In the genomic region with DNA sequence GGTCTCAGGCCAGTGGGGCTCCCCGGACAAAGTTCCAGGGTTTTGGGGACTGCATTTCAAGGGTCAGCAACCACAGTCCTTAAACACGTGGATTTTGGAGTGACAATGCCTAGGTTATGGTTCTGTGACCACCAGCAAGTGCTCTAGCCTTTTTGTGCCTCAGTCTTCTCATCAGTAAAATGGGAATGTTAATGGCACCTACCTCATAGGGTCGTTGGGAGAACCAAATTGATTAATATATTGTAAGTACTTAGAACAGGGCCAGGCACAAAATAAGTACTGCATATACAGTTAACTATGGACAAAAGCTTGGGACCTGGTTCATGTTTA, we compare ENCODE assay signal across 2 cellular contexts.
TF ChIP-seq lines count a peak whose summit lies in the region.

No MANE protein-coding gene starts in this region.

TF ChIP-seq in SK-N-SH, 30 proteins besides CTCF, POLR2A, EP300 and RAD21:
- TF ChIP-seq FOXJ3 (CRISPR knock-in tag; IDR thresholded peaks at IDR 0.05) (no peak), TAF1 (IDR thresholded peaks at IDR 0.05; ENCODE audit: borderline replicate concordance, low read depth, low read length) (no peak), CHD2 (IDR thresholded peaks at IDR 0.05; ENCODE audit: low read length, partially characterized antibody) (no peak), MEF2A (IDR thresholded peaks at IDR 0.05; ENCODE audit: borderline replicate concordance, low read depth) (no peak), YY1 (IDR thresholded peaks at IDR 0.05; ENCODE audit: low read depth) (no peak), GABPA (IDR thresholded peaks at IDR 0.05; ENCODE audit: low read depth) (no peak), NFIC (IDR thresholded peaks at IDR 0.05; ENCODE audit: borderline replicate concordance) (no peak), RFX5 (IDR thresholded peaks at IDR 0.05; ENCODE audit: low read length) (no peak), RXRA (IDR thresholded peaks at IDR 0.05; ENCODE audit: borderline replicate concordance, low read depth) (no peak), SMC3 (IDR thresholded peaks at IDR 0.05; ENCODE audit: low read depth, low read length) (no peak), NRF1 (IDR thresholded peaks at IDR 0.05; ENCODE audit: low read depth, low read length) (no peak), POLR2AphosphoS5 (IDR thresholded peaks at IDR 0.05; ENCODE audit: low read depth, low read length) (no peak)
- TF ChIP-seq, protein P1, sequence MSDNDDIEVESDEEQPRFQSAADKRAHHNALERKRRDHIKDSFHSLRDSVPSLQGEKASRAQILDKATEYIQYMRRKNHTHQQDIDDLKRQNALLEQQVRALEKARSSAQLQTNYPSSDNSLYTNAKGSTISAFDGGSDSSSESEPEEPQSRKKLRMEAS (IDR thresholded peaks at IDR 0.05; ENCODE audit: low read depth), result no peak
- TF ChIP-seq, protein P2, sequence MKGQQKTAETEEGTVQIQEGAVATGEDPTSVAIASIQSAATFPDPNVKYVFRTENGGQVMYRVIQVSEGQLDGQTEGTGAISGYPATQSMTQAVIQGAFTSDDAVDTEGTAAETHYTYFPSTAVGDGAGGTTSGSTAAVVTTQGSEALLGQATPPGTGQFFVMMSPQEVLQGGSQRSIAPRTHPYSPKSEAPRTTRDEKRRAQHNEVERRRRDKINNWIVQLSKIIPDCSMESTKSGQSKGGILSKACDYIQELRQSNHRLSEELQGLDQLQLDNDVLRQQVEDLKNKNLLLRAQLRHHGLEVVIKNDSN (IDR thresholded peaks at IDR 0.05; ENCODE audit: borderline replicate concordance, low read depth), result no peak
- TF ChIP-seq, protein P3, sequence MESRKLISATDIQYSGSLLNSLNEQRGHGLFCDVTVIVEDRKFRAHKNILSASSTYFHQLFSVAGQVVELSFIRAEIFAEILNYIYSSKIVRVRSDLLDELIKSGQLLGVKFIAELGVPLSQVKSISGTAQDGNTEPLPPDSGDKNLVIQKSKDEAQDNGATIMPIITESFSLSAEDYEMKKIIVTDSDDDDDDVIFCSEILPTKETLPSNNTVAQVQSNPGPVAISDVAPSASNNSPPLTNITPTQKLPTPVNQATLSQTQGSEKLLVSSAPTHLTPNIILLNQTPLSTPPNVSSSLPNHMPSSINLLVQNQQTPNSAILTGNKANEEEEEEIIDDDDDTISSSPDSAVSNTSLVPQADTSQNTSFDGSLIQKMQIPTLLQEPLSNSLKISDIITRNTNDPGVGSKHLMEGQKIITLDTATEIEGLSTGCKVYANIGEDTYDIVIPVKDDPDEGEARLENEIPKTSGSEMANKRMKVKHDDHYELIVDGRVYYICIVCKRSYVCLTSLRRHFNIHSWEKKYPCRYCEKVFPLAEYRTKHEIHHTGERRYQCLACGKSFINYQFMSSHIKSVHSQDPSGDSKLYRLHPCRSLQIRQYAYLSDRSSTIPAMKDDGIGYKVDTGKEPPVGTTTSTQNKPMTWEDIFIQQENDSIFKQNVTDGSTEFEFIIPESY (IDR thresholded peaks at IDR 0.05; ENCODE audit: borderline replicate concordance, low read depth), result no peak
- TF ChIP-seq, protein P4, sequence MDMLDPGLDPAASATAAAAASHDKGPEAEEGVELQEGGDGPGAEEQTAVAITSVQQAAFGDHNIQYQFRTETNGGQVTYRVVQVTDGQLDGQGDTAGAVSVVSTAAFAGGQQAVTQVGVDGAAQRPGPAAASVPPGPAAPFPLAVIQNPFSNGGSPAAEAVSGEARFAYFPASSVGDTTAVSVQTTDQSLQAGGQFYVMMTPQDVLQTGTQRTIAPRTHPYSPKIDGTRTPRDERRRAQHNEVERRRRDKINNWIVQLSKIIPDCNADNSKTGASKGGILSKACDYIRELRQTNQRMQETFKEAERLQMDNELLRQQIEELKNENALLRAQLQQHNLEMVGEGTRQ (IDR thresholded peaks at IDR 0.05; ENCODE audit: borderline replicate concordance, low read depth, low read length), result no peak

TF ChIP-seq in endothelial cell of umbilical vein, 7 proteins besides CTCF, POLR2A, EP300 and RAD21:
- TF ChIP-seq JUN (IDR thresholded peaks at IDR 0.05; ENCODE audit: borderline replicate concordance, insufficient read depth, insufficient read length, low read depth) (no peak), FOS (IDR thresholded peaks at IDR 0.05; ENCODE audit: borderline replicate concordance, insufficient read depth, low read length) (no peak), POLR2AphosphoS5 (IDR thresholded peaks at IDR 0.05; ENCODE audit: insufficient read depth, low read depth, low read length) (no peak), EZH2 (IDR thresholded peaks at IDR 0.05; ENCODE audit: borderline replicate concordance, low read depth, low read length, severe bottlenecking) (no peak), GATA2 (IDR thresholded peaks at IDR 0.05; ENCODE audit: insufficient read depth, insufficient read length, low read depth, low read length) (no peak), MYC (IDR thresholded peaks at IDR 0.05; ENCODE audit: low read depth, low read length) (no peak)
- TF ChIP-seq, protein P1 (IDR thresholded peaks at IDR 0.05; ENCODE audit: insufficient read depth, insufficient read length), result no peak
